Comparison of ENCODE assay signal across 1 cellular context in the genomic region with DNA sequence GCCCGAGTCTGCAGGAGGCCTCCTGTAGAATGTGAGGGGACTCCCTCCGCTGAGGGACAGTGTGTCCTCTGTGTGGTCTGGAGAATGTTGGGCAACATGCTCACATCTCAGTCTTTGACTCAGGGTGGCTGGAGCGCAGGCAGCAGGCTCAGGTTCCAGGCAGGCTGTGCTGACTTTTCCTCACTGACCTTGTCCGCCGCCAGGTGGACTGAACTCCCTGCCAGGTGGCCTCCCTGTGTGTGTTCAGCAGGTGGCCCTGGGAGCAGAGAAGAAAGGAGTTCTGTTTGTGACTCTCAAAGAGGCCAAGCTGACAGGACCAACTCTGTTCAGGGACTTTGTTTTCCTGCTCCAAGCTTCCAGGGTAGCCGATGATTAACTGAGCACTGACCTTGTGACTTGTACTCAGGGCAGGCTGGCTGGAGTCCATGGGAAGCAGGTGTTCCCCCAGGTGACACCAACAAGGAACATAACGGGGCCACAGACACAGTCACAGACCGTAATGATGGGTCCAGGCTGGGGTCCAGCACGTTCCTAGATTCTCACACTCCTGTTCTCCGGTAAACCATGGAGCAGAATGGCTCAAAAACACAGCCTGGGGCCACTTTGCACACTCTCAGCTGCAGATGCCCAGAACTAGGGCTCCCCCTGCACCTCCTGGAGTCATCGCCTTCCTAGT.
TF ChIP-seq lines count a peak whose summit lies in the region.

No MANE protein-coding gene starts in this region.

TF ChIP-seq in HepG2, 621 proteins besides CTCF, POLR2A, EP300 and RAD21 (continued from another document and continues in another):
- TF ChIP-seq ZSCAN21 (CRISPR knock-in tag; IDR thresholded peaks at IDR 0.05; ENCODE audit: borderline replicate concordance) (no peak; the same call in 1 of the 2 replicates), NKX3-1 (CRISPR knock-in tag; IDR thresholded peaks at IDR 0.05) (no peak), CHD2 (IDR thresholded peaks at IDR 0.05; ENCODE audit: low read depth, low read length) (no peak), ZBTB14 (CRISPR knock-in tag; IDR thresholded peaks at IDR 0.05) (no peak), ZKSCAN5 (CRISPR knock-in tag; IDR thresholded peaks at IDR 0.05) (no peak), ZNF10 (CRISPR knock-in tag; IDR thresholded peaks at IDR 0.05; ENCODE audit: borderline replicate concordance, low read depth) (no peak), RARA (CRISPR knock-in tag; IDR thresholded peaks at IDR 0.05) (no peak; the same call in none of the 2 replicates), SIX4 (CRISPR knock-in tag; IDR thresholded peaks at IDR 0.05) (0 out of 2 replicates have a peak, but pooled peaks have one; percentile 40), ZNF350 (CRISPR knock-in tag; IDR thresholded peaks at IDR 0.05; ENCODE audit: borderline replicate concordance, low read depth) (peak; percentile 47; the same call in 1 of the 2 replicates), ZNF12 (CRISPR knock-in tag; IDR thresholded peaks at IDR 0.05) (no peak), ZC3H4 (CRISPR knock-in tag; IDR thresholded peaks at IDR 0.05; ENCODE audit: borderline replicate concordance) (no peak), MXI1 (IDR thresholded peaks at IDR 0.05; ENCODE audit: borderline replicate concordance, low read depth, low read length) (no peak), ZNF225 (CRISPR knock-in tag; IDR thresholded peaks at IDR 0.05) (no peak), SUZ12 (IDR thresholded peaks at IDR 0.05; ENCODE audit: low read depth, low read length) (no peak), ZBTB38 (CRISPR knock-in tag; IDR thresholded peaks at IDR 0.05) (no peak), ELK4 (CRISPR knock-in tag; IDR thresholded peaks at IDR 0.05; ENCODE audit: borderline replicate concordance) (no peak), TMF1 (CRISPR knock-in tag; IDR thresholded peaks at IDR 0.05; ENCODE audit: low read depth) (no peak), ZSCAN9 (CRISPR knock-in tag; IDR thresholded peaks at IDR 0.05; ENCODE audit: borderline replicate concordance) (peak; percentile 75; the same call in 1 of the 2 replicates), TBL1XR1 (IDR thresholded peaks at IDR 0.05; ENCODE audit: borderline replicate concordance, low read length, partially characterized antibody) (no peak), IRF9 (CRISPR knock-in tag; IDR thresholded peaks at IDR 0.05; ENCODE audit: borderline replicate concordance) (no peak; the same call in 1 of the 2 replicates), HNRNPK (IDR thresholded peaks at IDR 0.05; ENCODE audit: low read depth, low read length, poor library complexity, severe bottlenecking) (no peak), MIXL1 (CRISPR knock-in tag; IDR thresholded peaks at IDR 0.05) (0 out of 2 replicates have a peak, but pooled peaks have one; percentile 32), ATF1 (CRISPR knock-in tag; IDR thresholded peaks at IDR 0.05) (no peak), ZNF841 (CRISPR knock-in tag; IDR thresholded peaks at IDR 0.05; ENCODE audit: borderline replicate concordance) (no peak), NR1H2 (CRISPR knock-in tag; IDR thresholded peaks at IDR 0.05; ENCODE audit: borderline replicate concordance, low read depth) (no peak), PHF20 (CRISPR knock-in tag; IDR thresholded peaks at IDR 0.05) (no peak), MIER2 (CRISPR knock-in tag; IDR thresholded peaks at IDR 0.05) (peak; percentile 63; the same call in 1 of the 2 replicates), MIER3 (CRISPR knock-in tag; IDR thresholded peaks at IDR 0.05; ENCODE audit: borderline replicate concordance) (no peak), MED8 (CRISPR knock-in tag; IDR thresholded peaks at IDR 0.05; ENCODE audit: insufficient replicate concordance) (no peak), CAMTA2 (CRISPR knock-in tag; IDR thresholded peaks at IDR 0.05; ENCODE audit: borderline replicate concordance) (no peak), ZBTB1 (CRISPR knock-in tag; IDR thresholded peaks at IDR 0.05; ENCODE audit: borderline replicate concordance) (no peak), FOXP4 (CRISPR knock-in tag; IDR thresholded peaks at IDR 0.05) (peak; percentile 70), HOXA5 (CRISPR knock-in tag; IDR thresholded peaks at IDR 0.05) (no peak), ZNF781 (CRISPR knock-in tag; IDR thresholded peaks at IDR 0.05; ENCODE audit: borderline replicate concordance, not compliant biosample characterization) (no peak), TCF7 (IDR thresholded peaks at IDR 0.05; ENCODE audit: low read depth) (no peak), GABPA (IDR thresholded peaks at IDR 0.05; ENCODE audit: low read depth, low read length) (no peak), GABPA (CRISPR knock-in tag; IDR thresholded peaks at IDR 0.05; ENCODE audit: low read depth) (no peak), RAD51 (IDR thresholded peaks at IDR 0.05; ENCODE audit: borderline replicate concordance) (no peak), IRF2 (CRISPR knock-in tag; IDR thresholded peaks at IDR 0.05) (0 out of 2 replicates have a peak, but pooled peaks have one; percentile 24), XRCC5 (optimal IDR thresholded peaks at IDR 0.05; ENCODE audit: low read length) (peak; percentile 44), PAF1 (CRISPR knock-in tag; IDR thresholded peaks at IDR 0.05) (no peak), HOXA3 (CRISPR knock-in tag; IDR thresholded peaks at IDR 0.05) (peak; percentile 65), TBX3 (IDR thresholded peaks at IDR 0.05; ENCODE audit: borderline replicate concordance) (no peak)
- TF ChIP-seq, protein P1, sequence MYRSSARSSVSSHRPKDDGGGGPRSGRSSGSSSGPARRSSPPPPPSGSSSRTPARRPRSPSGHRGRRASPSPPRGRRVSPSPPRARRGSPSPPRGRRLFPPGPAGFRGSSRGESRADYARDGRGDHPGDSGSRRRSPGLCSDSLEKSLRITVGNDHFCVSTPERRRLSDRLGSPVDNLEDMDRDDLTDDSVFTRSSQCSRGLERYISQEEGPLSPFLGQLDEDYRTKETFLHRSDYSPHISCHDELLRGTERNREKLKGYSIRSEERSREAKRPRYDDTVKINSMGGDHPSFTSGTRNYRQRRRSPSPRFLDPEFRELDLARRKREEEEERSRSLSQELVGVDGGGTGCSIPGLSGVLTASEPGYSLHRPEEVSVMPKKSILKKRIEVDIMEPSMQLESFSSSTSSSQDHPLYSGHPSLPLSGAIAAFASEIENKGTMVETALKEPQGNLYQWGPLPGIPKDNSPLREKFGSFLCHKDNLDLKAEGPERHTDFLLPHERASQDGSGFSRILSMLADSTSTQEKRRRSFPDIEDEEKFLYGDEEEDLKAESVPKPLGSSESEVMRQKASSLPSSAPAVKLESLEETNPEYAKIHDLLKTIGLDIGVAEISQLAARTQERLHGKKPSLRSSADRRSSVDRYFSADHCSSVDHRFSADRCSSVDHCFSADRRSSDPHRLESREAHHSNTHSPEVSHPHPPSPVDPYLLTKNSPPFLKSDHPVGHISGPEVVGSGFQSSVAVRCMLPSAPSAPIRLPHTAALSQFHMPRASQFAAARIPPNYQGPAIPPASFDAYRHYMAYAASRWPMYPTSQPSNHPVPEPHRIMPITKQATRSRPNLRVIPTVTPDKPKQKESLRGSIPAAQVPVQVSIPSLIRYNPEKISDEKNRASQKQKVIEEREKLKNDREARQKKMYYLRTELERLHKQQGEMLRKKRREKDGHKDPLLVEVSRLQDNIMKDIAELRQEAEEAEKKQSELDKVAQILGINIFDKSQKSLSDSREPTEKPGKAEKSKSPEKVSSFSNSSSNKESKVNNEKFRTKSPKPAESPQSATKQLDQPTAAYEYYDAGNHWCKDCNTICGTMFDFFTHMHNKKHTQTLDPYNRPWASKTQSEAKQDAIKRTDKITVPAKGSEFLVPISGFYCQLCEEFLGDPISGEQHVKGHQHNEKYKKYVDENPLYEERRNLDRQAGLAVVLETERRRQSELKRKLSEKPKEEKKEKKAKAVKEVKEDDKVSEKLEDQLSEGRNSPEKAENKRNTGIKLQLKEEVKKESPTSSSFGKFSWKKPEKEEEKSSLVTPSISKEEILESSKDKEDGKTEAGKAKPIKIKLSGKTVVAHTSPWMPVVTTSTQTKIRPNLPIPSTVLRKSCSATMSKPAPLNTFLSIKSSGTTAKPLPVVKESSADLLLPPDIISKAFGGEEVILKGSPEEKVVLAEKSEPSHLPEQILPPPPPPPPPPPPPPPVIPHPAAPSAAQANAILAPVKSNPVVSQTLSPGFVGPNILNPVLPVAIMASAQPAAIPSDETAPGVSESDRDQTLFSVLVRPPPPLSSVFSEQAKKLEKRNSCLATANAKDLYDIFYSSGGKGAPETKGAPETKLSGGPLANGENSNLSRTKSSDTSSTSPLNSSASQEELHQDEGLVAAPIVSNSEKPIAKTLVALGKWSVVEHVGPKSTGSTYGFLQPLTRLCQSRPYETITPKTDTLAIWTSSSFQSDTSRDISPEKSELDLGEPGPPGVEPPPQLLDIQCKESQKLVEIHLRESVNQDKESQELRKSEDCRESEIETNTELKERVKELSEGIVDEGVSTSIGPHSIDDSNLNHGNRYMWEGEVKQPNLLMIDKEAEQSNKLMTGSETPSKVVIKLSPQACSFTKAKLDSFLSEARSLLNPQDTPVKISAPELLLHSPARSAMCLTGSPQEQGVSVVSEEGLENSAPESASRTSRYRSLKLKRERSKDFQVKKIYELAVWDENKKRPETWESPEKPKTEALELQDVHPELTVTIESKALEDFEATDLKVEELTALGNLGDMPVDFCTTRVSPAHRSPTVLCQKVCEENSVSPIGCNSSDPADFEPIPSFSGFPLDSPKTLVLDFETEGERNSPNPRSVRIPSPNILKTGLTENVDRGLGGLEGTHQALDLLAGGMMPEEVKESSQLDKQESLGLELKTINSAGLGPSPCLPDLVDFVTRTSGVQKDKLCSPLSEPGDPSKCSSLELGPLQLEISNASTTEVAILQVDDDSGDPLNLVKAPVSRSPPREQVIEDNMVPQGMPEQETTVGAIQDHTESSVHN (CRISPR knock-in tag; IDR thresholded peaks at IDR 0.05): 0 out of 2 replicates have a peak, but pooled peaks have one; percentile 72
- TF ChIP-seq, protein P2, sequence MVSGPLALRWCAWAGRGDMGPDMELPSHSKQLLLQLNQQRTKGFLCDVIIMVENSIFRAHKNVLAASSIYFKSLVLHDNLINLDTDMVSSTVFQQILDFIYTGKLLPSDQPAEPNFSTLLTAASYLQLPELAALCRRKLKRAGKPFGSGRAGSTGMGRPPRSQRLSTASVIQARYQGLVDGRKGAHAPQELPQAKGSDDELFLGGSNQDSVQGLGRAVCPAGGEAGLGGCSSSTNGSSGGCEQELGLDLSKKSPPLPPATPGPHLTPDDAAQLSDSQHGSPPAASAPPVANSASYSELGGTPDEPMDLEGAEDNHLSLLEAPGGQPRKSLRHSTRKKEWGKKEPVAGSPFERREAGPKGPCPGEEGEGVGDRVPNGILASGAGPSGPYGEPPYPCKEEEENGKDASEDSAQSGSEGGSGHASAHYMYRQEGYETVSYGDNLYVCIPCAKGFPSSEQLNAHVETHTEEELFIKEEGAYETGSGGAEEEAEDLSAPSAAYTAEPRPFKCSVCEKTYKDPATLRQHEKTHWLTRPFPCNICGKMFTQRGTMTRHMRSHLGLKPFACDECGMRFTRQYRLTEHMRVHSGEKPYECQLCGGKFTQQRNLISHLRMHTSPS (CRISPR knock-in tag; IDR thresholded peaks at IDR 0.05; ENCODE audit: low read depth): no peak
- TF ChIP-seq, protein P3, sequence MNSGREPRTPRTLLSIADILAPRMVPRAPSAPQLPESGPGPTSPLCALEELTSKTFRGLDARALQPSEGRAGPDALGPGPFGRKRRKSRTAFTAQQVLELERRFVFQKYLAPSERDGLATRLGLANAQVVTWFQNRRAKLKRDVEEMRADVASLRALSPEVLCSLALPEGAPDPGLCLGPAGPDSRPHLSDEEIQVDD (CRISPR knock-in tag; IDR thresholded peaks at IDR 0.05; ENCODE audit: borderline replicate concordance): no peak
